Comparison of ENCODE assay signal across 21 cellular contexts in genomic region chr2:241814571-241815476, GRCh38. TPM values are rescaled to one million over a fixed set of nuclear protein-coding genes. Genes with fewer than 3 reads are reported as not detected.
DNase-seq lines count a peak whose midpoint lies in the region; FAIRE-seq and TF ChIP-seq lines count a peak whose summit lies in the region.
"Had no signal": no experiment of that assay in that cellular context is flagged by ENCODE, and none has a peak within 500 bp of the region (broad histone marks: within the 10 kb centered on the region; RNA-seq: fewer than 3 reads in every experiment).

No MANE protein-coding gene starts in this region.

- H3K4me3 Mint-ChIP-seq in chondrocyte (ENCODE audit: unreplicated experiment), result no peak overlapping the region
- peak overlapping the region; percentile 15 for H3K4me3 Mint-ChIP-seq in nephron progenitor cell
- H3K4me3 Mint-ChIP-seq: activated naive CD4-positive, alpha-beta T cell treated with anti-CD3 and anti-CD28 coated beads, Interleukin-2, amount 10 ng/mL, durations not matched to agents 7 days and 5 days; nephron had no signal

- H3K27me3 ChIP-seq in A673 (replicated peaks; ENCODE audit: insufficient read depth, low read depth, low read length, poor library complexity), result no peaks in the 10 kb centered on the region
- H3K27me3 ChIP-seq: Peyer's patch had no signal

- no peaks in the 10 kb centered on the region for H3K36me3 ChIP-seq in A673 (ENCODE audit: insufficient read depth, low read length, poor library complexity, severe bottlenecking)
- H3K36me3 ChIP-seq: gastroesophageal sphincter, Peyer's patch had no signal

- intact Hi-C loops in A673 (cut with micrococcal nuclease; ENCODE audit: unreplicated experiment), result loop anchor here (5.0 kb wide), 1 partner anchor 47 kb away; no protein-coding TSS in a partner anchor

- no peaks in the 10 kb centered on the region for H3K9me3 ChIP-seq in A673 (ENCODE audit: low read depth, low read length, poor library complexity, severe bottlenecking)
- H3K9me3 ChIP-seq: gastroesophageal sphincter, Peyer's patch had no signal

- POLR2A ChIA-PET in A673 (lab: Charles Lee; ENCODE audit: low non-redundant PET), result no interaction called here

- H3K4me1 ChIP-seq in A673 (ENCODE audit: insufficient read depth, low read length, poor library complexity, severe bottlenecking), result peaks cover 65% of the 10 kb centered on the region
- H3K4me1 ChIP-seq: gastroesophageal sphincter had no signal

- no peaks in the 10 kb centered on the region for H3K4me1 Mint-ChIP-seq in chondrocyte (ENCODE audit: low read depth)
- peaks cover 19% of the 10 kb centered on the region for H3K4me1 Mint-ChIP-seq in nephron progenitor cell

- no peaks in the 10 kb centered on the region for H3K36me3 Mint-ChIP-seq in chondrocyte (ENCODE audit: low read depth)
- H3K36me3 Mint-ChIP-seq in nephron progenitor cell (ENCODE audit: low read depth), result no peaks in the 10 kb centered on the region
- H3K36me3 Mint-ChIP-seq: activated naive CD4-positive, alpha-beta T cell treated with anti-CD3 and anti-CD28 coated beads, Interleukin-2, amount 10 ng/mL, durations not matched to agents 7 days and 5 days; memory B cell had no signal

- no peak for FAIRE-seq in GM12891 (lab: Jason Lieb, UNC)
- FAIRE-seq: GM18507 had no signal

- no peak overlapping the region for H3K27ac Mint-ChIP-seq in chondrocyte (ENCODE audit: unreplicated experiment)
- H3K27ac Mint-ChIP-seq in nephron progenitor cell, result no peak overlapping the region
- H3K27ac Mint-ChIP-seq: activated naive CD4-positive, alpha-beta T cell treated with anti-CD3 and anti-CD28 coated beads, Interleukin-2, amount 10 ng/mL, durations not matched to agents 7 days and 5 days had no signal

- H3K27ac ChIP-seq in A673 (ENCODE audit: low read depth, low read length, poor library complexity, severe bottlenecking) (peak overlapping the region; percentile 100), substantia nigra (ENCODE audit: low read depth, low read length, poor library complexity, severe bottlenecking) (no peak overlapping the region)
- H3K27ac ChIP-seq: gastroesophageal sphincter, Peyer's patch had no signal

- no peak for DNase-seq in A673 (ENCODE audit: low spot score)
- DNase-seq in GM12891 (ENCODE audit: insufficient read length, low spot score), result peak; percentile 15
- peak; percentile 86 for DNase-seq in chondrocyte (ENCODE audit: low spot score)
- DNase-seq in nephron progenitor cell, result no peak
- no peak for DNase-seq in substantia nigra (lab: John Stamatoyannopoulos, UW)
- no peak for DNase-seq in NCI-H1105 treated with DMSO at 0.1 percent for 48 hours (lab: John Stamatoyannopoulos, UW)
- no peak for DNase-seq in G401 (ENCODE audit: low spot score)
- DNase-seq in NCI-H146 (lab: John Stamatoyannopoulos, UW), result no peak
- DNase-seq: activated CD4-positive, CD25-positive, alpha-beta regulatory T cell; activated naive CD4-positive, alpha-beta T cell treated with anti-CD3 and anti-CD28 coated beads, Interleukin-2, amount 10 ng/mL, durations not matched to agents 7 days and 5 days; Calu3; NCI-H2107; NCI-H774 had no signal

- H3K27me3 Mint-ChIP-seq in chondrocyte (ENCODE audit: low read depth), result peaks cover 3% of the 10 kb centered on the region
- H3K27me3 Mint-ChIP-seq in nephron progenitor cell (ENCODE audit: low read depth, poor library complexity), result no peaks in the 10 kb centered on the region

- TF ChIP-seq POLR2A in GM12891 (IDR thresholded peaks at IDR 0.05; ENCODE audit: low read depth, low read length), result no peak

- CTCF ChIA-PET in A673 (lab: Charles Lee), result no interaction called here

- H3K9me3 Mint-ChIP-seq in chondrocyte (ENCODE audit: low read depth) (no peaks in the 10 kb centered on the region), nephron progenitor cell (no peaks in the 10 kb centered on the region)
- H3K9me3 Mint-ChIP-seq: IgD-negative memory B cell, memory B cell, nephron had no signal

- no peak for TF ChIP-seq CTCF in A673 (conservative IDR thresholded peaks at IDR 0.05; ENCODE audit: low read depth, low read length)
- no peak for TF ChIP-seq CTCF in chondrocyte (IDR thresholded peaks at IDR 0.05)
- no peak for TF ChIP-seq CTCF in nephron progenitor cell (IDR thresholded peaks at IDR 0.05)

- H3K4me3 ChIP-seq in A673 (ENCODE audit: low read depth, low read length, poor library complexity, severe bottlenecking), result no peak overlapping the region
- H3K4me3 ChIP-seq: gastroesophageal sphincter, Peyer's patch had no signal

- in situ Hi-C loops in G401 (cut with HindIII; ENCODE audit: low sequenced_read_pairs), result no loop called here

- BruUV-seq in A673 (replicated peaks; lab: Mats Ljungman, UMichigan), result no TSS peak

TF ChIP-seq in GM12891, 5 proteins besides CTCF, POLR2A, EP300 and RAD21:
- TF ChIP-seq PAX5 (IDR thresholded peaks at IDR 0.05; ENCODE audit: insufficient read depth, low read length, severe bottlenecking) (no peak), SPI1 (IDR thresholded peaks at IDR 0.05; ENCODE audit: low read depth, low read length) (no peak), POU2F2 (IDR thresholded peaks at IDR 0.05; ENCODE audit: low read depth, low read length) (no peak), POLR2AphosphoS5 (IDR thresholded peaks at IDR 0.05; ENCODE audit: low read depth, low read length) (no peak), TAF1 (IDR thresholded peaks at IDR 0.05; ENCODE audit: low read depth, low read length) (no peak)

RNA-seq across cellular contexts. Expression of gene NEU4, which starts 5.8 kb away (rescaled TPM):
- 38.5 and 48.4 TPM in 2 replicates for total RNA-seq in A673 (2021)
- 0.69 TPM for polyA plus RNA-seq in GM12891 (2012; ENCODE audit: low read depth, missing spikeins)
- 0.42 to 1.3 TPM (median 0.85 TPM) in 3 replicates for total RNA-seq in chondrocyte
- total RNA-seq in G401 (2014; rRNA removed; shearing (Covaris generic)), result not detected in 2 replicates
- total RNA-seq: epithelial cell of proximal tubule had no signal
- polyA plus RNA-seq: IgD-negative memory B cell had no signal

RNA-seq across cellular contexts. Expression of gene GAL3ST2, which starts 38.2 kb away (rescaled TPM):
- 5.0 and 5.3 TPM in 2 replicates for total RNA-seq in A673 (2021)
- 0.21 TPM for polyA plus RNA-seq in GM12891 (2012; ENCODE audit: low read depth, missing spikeins)
- 0.52 to 1.3 TPM in 2 of 3 replicates, not detected in the other for total RNA-seq in chondrocyte
- total RNA-seq in G401 (2014; rRNA removed; shearing (Covaris generic)), result not detected in 2 replicates
- total RNA-seq: Calu3, epithelial cell of proximal tubule had no signal
- polyA plus RNA-seq: IgD-negative memory B cell had no signal

RNA-seq across cellular contexts. Expression of gene PDCD1, which starts 43.9 kb away (rescaled TPM):
- 0.34 and 0.35 TPM in 2 replicates for total RNA-seq in A673 (2021)
- polyA plus RNA-seq in GM12891 (2012; ENCODE audit: low read depth, missing spikeins), result 8.4 TPM
- total RNA-seq in chondrocyte, result not detected in 3 replicates
- total RNA-seq in G401 (2014; rRNA removed; shearing (Covaris generic)), result 0.62 TPM in 1 of 2 replicates, not detected in the other
- total RNA-seq: Calu3 had no signal

RNA-seq across cellular contexts. Expression of gene RTP5, which starts 54.7 kb away (rescaled TPM):
- total RNA-seq in A673 (2021) (0.20 TPM in 1 of 2 replicates, not detected in the other), chondrocyte (not detected in 3 replicates)
- polyA plus RNA-seq in GM12891 (2012; ENCODE audit: low read depth, missing spikeins), result 0.17 TPM
- total RNA-seq in G401 (2014; rRNA removed; shearing (Covaris generic)), result not detected in 2 replicates
- total RNA-seq: Calu3, epithelial cell of proximal tubule, gastroesophageal sphincter, renal cortical epithelial cell had no signal
- polyA plus RNA-seq: IgD-negative memory B cell had no signal

Comparison
In these comparisons a context has a peak if more than half of its experiments do, and no peak if none do; other contexts are left out.
1. DNase-seq: peak in GM12891 (single experiment) and chondrocyte (single experiment); none in A673 (single experiment), nephron progenitor cell (single experiment), substantia nigra (0 of 49), NCI-H1105 treated with DMSO at 0.1 percent for 48 hours (single experiment), G401 (single experiment) and NCI-H146 (single experiment).
2. RNA of gene NEU4, which starts 5.8 kb away (total RNA-seq): 38.5 to 48.4 TPM in A673; 0.42 to 1.3 TPM in chondrocyte and not detected in G401; every median in the first group is over 10 times any median in the second.